In the genomic region with DNA sequence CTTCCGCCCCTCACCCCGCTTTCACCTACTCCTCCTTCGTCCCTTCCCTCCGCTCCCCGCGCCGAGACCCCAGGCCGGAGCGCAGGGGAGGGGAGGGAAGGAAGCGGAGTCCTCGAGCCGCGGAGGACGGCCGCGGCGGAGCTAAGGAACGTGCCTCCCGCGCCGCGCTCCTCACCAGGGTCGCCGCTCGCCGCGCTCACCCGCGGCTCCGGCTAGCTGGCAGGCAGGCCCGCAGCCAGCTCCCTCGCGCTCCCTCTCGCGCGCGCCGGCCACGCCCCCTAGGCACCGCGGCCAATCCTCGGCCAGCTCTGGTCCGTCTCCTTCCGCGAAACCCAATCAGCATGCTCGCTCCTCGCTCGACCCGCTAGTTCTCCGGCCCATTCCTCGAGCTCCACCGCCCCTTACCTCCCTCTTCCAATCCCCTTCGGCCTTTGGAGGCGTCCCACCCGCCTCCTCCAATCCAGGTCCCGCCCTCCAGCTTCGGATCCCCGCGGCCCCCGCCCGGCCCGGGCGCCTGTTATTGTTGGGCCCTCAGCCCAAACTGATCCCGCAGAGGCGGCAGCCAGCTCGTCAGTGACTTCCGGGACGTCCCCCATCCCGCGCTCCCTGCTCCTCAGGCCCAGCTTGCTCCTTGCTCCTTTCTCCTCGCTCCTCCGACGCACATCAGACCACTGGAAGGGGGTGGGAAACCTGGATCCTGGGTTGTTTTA, we compare ENCODE assay signal across 8 cellular contexts. TPM values are rescaled to one million over a fixed set of nuclear protein-coding genes. Genes with fewer than 3 reads are reported as not detected.
DNase-seq lines count a peak whose midpoint lies in the region; ATAC-seq and TF ChIP-seq lines count a peak whose summit lies in the region.

A gene with protein sequence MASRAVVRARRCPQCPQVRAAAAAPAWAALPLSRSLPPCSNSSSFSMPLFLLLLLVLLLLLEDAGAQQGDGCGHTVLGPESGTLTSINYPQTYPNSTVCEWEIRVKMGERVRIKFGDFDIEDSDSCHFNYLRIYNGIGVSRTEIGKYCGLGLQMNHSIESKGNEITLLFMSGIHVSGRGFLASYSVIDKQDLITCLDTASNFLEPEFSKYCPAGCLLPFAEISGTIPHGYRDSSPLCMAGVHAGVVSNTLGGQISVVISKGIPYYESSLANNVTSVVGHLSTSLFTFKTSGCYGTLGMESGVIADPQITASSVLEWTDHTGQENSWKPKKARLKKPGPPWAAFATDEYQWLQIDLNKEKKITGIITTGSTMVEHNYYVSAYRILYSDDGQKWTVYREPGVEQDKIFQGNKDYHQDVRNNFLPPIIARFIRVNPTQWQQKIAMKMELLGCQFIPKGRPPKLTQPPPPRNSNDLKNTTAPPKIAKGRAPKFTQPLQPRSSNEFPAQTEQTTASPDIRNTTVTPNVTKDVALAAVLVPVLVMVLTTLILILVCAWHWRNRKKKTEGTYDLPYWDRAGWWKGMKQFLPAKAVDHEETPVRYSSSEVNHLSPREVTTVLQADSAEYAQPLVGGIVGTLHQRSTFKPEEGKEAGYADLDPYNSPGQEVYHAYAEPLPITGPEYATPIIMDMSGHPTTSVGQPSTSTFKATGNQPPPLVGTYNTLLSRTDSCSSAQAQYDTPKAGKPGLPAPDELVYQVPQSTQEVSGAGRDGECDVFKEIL (minus strand): TSS at position 231 of the 710 bp plus-strand sequence. CDS start 369 bp downstream, outside the sequence.

- DNase-seq in AML-193 (lab: John Stamatoyannopoulos, UW) = peak; percentile 99
- DNase-seq in NCI-H460 (ENCODE audit: extremely low read depth, low read depth) = peak; percentile 97
- peak; percentile 96 for DNase-seq in activated CD4-positive, alpha-beta T cell treated with anti-CD3 and anti-CD28 coated beads, Interleukin-2, amount 10 ng/mL, durations not matched to agents 7 days and 5 days
- peak; percentile 99 for DNase-seq in coronary artery (ENCODE audit: low spot score)
- peak; percentile 100 for DNase-seq in kidney tubule cell (ENCODE audit: low spot score)
- DNase-seq in stimulated activated CD4-positive, alpha-beta T cell treated with anti-CD3 and anti-CD28 coated beads, Interleukin-1b, Interleukin-23, amount 100 ng/mL, for 1 hour (ENCODE audit: low read depth in 2 of 2) = peak; percentile 68 to 76

- peaks cover 25% of the 10 kb centered on the region for H3K4me1 Mint-ChIP-seq in activated CD4-positive, alpha-beta T cell treated with anti-CD3 and anti-CD28 coated beads, Interleukin-2, amount 10 ng/mL, durations not matched to agents 7 days and 5 days

- peak within 1 kb of the TSS; percentile 91 to 97 for H3K27ac ChIP-seq in coronary artery

- H3K36me3 Mint-ChIP-seq in activated CD4-positive, alpha-beta T cell treated with anti-CD3 and anti-CD28 coated beads, Interleukin-2, amount 10 ng/mL, durations not matched to agents 7 days and 5 days (ENCODE audit: low read depth) = no peaks in the 10 kb centered on the region

- H3K9me3 Mint-ChIP-seq in activated CD4-positive, alpha-beta T cell treated with anti-CD3 and anti-CD28 coated beads, Interleukin-2, amount 10 ng/mL, durations not matched to agents 7 days and 5 days = no peaks in the 10 kb centered on the region

- peak within 1 kb of the TSS; percentile 85 for H3K4me3 Mint-ChIP-seq in activated CD4-positive, alpha-beta T cell treated with anti-CD3 and anti-CD28 coated beads, Interleukin-2, amount 10 ng/mL, durations not matched to agents 7 days and 5 days

- peaks cover 18% of the 10 kb centered on the region for H3K27me3 Mint-ChIP-seq in activated CD4-positive, alpha-beta T cell treated with anti-CD3 and anti-CD28 coated beads, Interleukin-2, amount 10 ng/mL, durations not matched to agents 7 days and 5 days

- H3K27ac Mint-ChIP-seq in activated CD4-positive, alpha-beta T cell treated with anti-CD3 and anti-CD28 coated beads, Interleukin-2, amount 10 ng/mL, durations not matched to agents 7 days and 5 days = peak within 1 kb of the TSS; percentile 92

- TF ChIP-seq CTCF in coronary artery (IDR thresholded peaks at IDR 0.05) = no peak

- peak; percentile 56 for TF ChIP-seq POLR2A in GM19193 (IDR thresholded peaks at IDR 0.05; ENCODE audit: extremely low read depth, insufficient read depth, insufficient read length)

- ATAC-seq in HG03432 (IDR thresholded peaks at IDR 0.05; ENCODE audit: unreplicated experiment) = peak; percentile 99

- CTCF ChIA-PET in activated CD4-positive, alpha-beta T cell treated with anti-CD3 and anti-CD28 coated beads, Interleukin-2, amount 10 ng/mL, durations not matched to agents 7 days and 5 days (lab: Charles Lee) = interaction anchor here (0.7 kb wide), 1 partner anchor 13 kb away, joined by 3 read pairs; no protein-coding TSS in a partner anchor

- POLR2A ChIA-PET in activated CD4-positive, alpha-beta T cell treated with anti-CD3 and anti-CD28 coated beads, Interleukin-2, amount 10 ng/mL, durations not matched to agents 7 days and 5 days (lab: Charles Lee) = no interaction called here

- peak within 1 kb of the TSS; percentile 98 for H3K4me3 ChIP-seq in coronary artery

RNA-seq across cellular contexts. Expression of the gene that starts here (rescaled TPM):
- 54.0 and 54.1 TPM in 2 replicates for total RNA-seq in NCI-H460 (2014; rRNA removed; shearing (Covaris generic))
- 26.8 and 27.5 TPM in 2 replicates for polyA plus RNA-seq in NCI-H460 (2014; cell fraction: nucleus; rRNA removed)
- total RNA-seq in activated CD4-positive, alpha-beta T cell treated with anti-CD3 and anti-CD28 coated beads, Interleukin-2, amount 10 ng/mL, durations not matched to agents 7 days and 5 days = 1 to 10 TPM; 3.2 to 3.9 TPM

Comparison
In these comparisons a context has a peak if more than half of its experiments do, and no peak if none do; other contexts are left out.
1. Peak in every context shown above with its lines: DNase-seq, ATAC-seq, H3K4me3 ChIP-seq and H3K27ac ChIP-seq.
2. RNA of the gene that starts here (total RNA-seq): 54.0 to 54.1 TPM in NCI-H460; 3.2 to 3.9 TPM in activated CD4-positive, alpha-beta T cell treated with anti-CD3 and anti-CD28 coated beads, Interleukin-2, amount 10 ng/mL, durations not matched to agents 7 days and 5 days; every median in the first group is over 10 times any median in the second.